In the genomic region with DNA sequence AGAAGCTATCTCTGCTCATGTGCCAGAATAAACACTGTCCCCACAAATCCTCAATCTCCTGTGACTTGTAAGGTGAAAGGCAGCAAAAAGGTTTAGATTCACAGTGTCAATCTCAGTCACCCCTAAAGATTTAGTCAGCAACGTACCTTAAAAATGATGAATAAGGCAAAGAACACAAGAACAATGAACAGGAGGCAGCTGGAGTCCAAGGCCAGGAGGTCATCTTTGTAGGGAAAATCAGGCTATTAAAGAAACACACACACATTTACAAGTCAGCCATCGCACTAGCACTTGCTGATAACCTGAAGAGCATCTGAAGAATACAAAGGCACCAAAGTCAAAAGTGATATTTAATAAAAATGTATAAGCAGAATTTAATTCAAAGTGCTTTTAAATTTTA, we compare ENCODE assay signal across 31 cellular contexts. TPM values are rescaled to one million over a fixed set of nuclear protein-coding genes. Genes with fewer than 3 reads are reported as not detected.
"Had no signal": no experiment of that assay in that cellular context is flagged by ENCODE, and none has a peak within 500 bp of the region (broad histone marks: within the 10 kb centered on the region; RNA-seq: fewer than 3 reads in every experiment).

No MANE protein-coding gene starts in this region.

- H3K27ac Mint-ChIP-seq: activated CD4-positive, alpha-beta memory T cell treated with anti-CD3 and anti-CD28 coated beads for 36 hours; activated CD4-positive, alpha-beta T cell treated with anti-CD3 and anti-CD28 coated beads, Interleukin-2, amount 10 ng/mL, durations not matched to agents 24 days and 14 days; activated T-helper 17 cell treated with anti-CD3 and anti-CD28 coated beads, Interleukin-2, amount 50 U/mL, for 72 hours had no signal

- H3K4me3 ChIP-seq: breast epithelium, gastrocnemius medialis, pancreas, right lobe of liver, skin epidermis, testis, transverse colon had no signal

- ATAC-seq: activated T-helper 17 cell treated with anti-CD3 and anti-CD28 coated beads, Interleukin-2, amount 50 U/mL, for 72 hours; gastrocnemius medialis; left lobe of liver; pancreas; right lobe of liver; stimulated activated naive CD8-positive, alpha-beta T cell treated with anti-CD3 and anti-CD28 coated beads, Interleukin-15, Interleukin-2, amounts not matched to agents 100 U/mL and 50 U/mL, for 24 hours had no signal

- H3K27me3 ChIP-seq: breast epithelium, gastrocnemius medialis, pancreas, right lobe of liver, testis, transverse colon had no signal

- H3K4me3 Mint-ChIP-seq: activated CD4-positive, alpha-beta memory T cell treated with anti-CD3 and anti-CD28 coated beads for 36 hours; activated CD4-positive, alpha-beta T cell treated with anti-CD3 and anti-CD28 coated beads, Interleukin-2, amount 10 ng/mL, durations not matched to agents 24 days and 14 days; activated T-helper 17 cell treated with anti-CD3 and anti-CD28 coated beads, Interleukin-2, amount 50 U/mL, for 72 hours; immature natural killer cell; naive B cell; neural crest cell had no signal

- H3K9me3 Mint-ChIP-seq: activated T-helper 17 cell treated with anti-CD3 and anti-CD28 coated beads, Interleukin-2, amount 50 U/mL, for 72 hours; immature natural killer cell had no signal

- H3K27me3 Mint-ChIP-seq: activated CD4-positive, alpha-beta memory T cell treated with anti-CD3 and anti-CD28 coated beads for 36 hours; activated CD4-positive, alpha-beta T cell treated with anti-CD3 and anti-CD28 coated beads, Interleukin-2, amount 10 ng/mL, durations not matched to agents 24 days and 14 days; activated T-helper 17 cell treated with anti-CD3 and anti-CD28 coated beads, Interleukin-2, amount 50 U/mL, for 72 hours; naive B cell had no signal

- H3K27ac ChIP-seq: breast epithelium, gastrocnemius medialis, pancreas, right lobe of liver, skin epidermis had no signal

- DNase-seq: activated CD4-positive, alpha-beta memory T cell treated with anti-CD3 and anti-CD28 coated beads for 36 hours; activated CD4-positive, alpha-beta T cell treated with anti-CD3 and anti-CD28 coated beads, Interleukin-2, amount 10 ng/mL, durations not matched to agents 24 days and 14 days; activated CD4-positive, CD25-positive, alpha-beta regulatory T cell treated with anti-CD3 and anti-CD28 coated beads, Interleukin-2, amount 50 U/mL, for 72 hours; activated CD8-positive, alpha-beta memory T cell treated with anti-CD3 and anti-CD28 coated beads, Interleukin-2, amount 50 U/mL, for 4 hours; activated gamma-delta T cell treated with Interleukin-2 at 50 U/mL for 16 hours; activated naive CD4-positive, alpha-beta T cell treated with anti-CD3 and anti-CD28 coated beads, Interleukin-2, amount 50 U/mL, for 16 hours; activated T-cell treated with anti-CD3 and anti-CD28 coated beads, Interleukin-2, amount 50 U/mL, for 1 hour; effector CD8-positive, alpha-beta T cell; erythroblast; gastrocnemius medialis; hypothalamus; immature natural killer cell; kidney; mammary epithelial cell; naive B cell; nucleus accumbens; pancreas; right lobe of liver; stimulated activated CD4-positive, alpha-beta T cell treated with anti-CD3 and anti-CD28 coated beads, Interleukin-12 subunit alpha, Interleukin-12 subunit beta, amount 100 ng/mL, for 4 hours; stimulated activated CD4-positive, alpha-beta T cell treated with anti-CD3 and anti-CD28 coated beads, Interleukin-4, amount 100 ng/mL, for 1 hour; stimulated activated naive CD8-positive, alpha-beta T cell treated with anti-CD3 and anti-CD28 coated beads, Interleukin-15, Interleukin-2, amounts not matched to agents 100 U/mL and 50 U/mL, for 24 hours; T-helper 9 cell; testis; transverse colon had no signal

- H3K9me3 ChIP-seq: gastrocnemius medialis, pancreas, right lobe of liver, testis, transverse colon had no signal

- H3K4me1 ChIP-seq: breast epithelium, gastrocnemius medialis, pancreas, right lobe of liver had no signal

RNA-seq across cellular contexts. Expression of a gene that starts 22.4 kb away (rescaled TPM):
- total RNA-seq: activated CD4-positive, alpha-beta memory T cell treated with anti-CD3 and anti-CD28 coated beads for 36 hours; activated CD4-positive, alpha-beta T cell treated with anti-CD3 and anti-CD28 coated beads, Interleukin-2, amount 10 ng/mL, durations not matched to agents 24 days and 14 days; activated CD8-positive, alpha-beta memory T cell treated with anti-CD3 and anti-CD28 coated beads for 36 hours; activated T-helper 17 cell treated with anti-CD3 and anti-CD28 coated beads, Interleukin-2, amount 50 U/mL, for 72 hours; right lobe of liver; T-helper 1 cell treated with Interleukin-12 subunit alpha and Interleukin-12 subunit beta and Interleukin-4 antibody, amounts not matched to agents 30 ng/mL and 1 ng/mL, for 36 hours had no signal
- polyA plus RNA-seq: immature natural killer cell had no signal
